ENCODE assay signal across 1 cellular context in genomic region chr4:8128096-8128856, GRCh38.
TF ChIP-seq lines count a peak whose summit lies in the region.

No MANE protein-coding gene starts in this region.

TF ChIP-seq in H1, 55 proteins besides CTCF, POLR2A, EP300 and RAD21:
- TF ChIP-seq HDAC2 (IDR thresholded peaks at IDR 0.05; ENCODE audit: borderline replicate concordance in 1 of 2, low read depth in 2 of 2, low read length in 2 of 2): no peak
- peak; percentile 55; the same call in 1 of the 2 replicates for TF ChIP-seq SRF (IDR thresholded peaks at IDR 0.05; ENCODE audit: low read depth, low read length)
- TF ChIP-seq TAF1 (IDR thresholded peaks at IDR 0.05; ENCODE audit: low read depth, low read length): 0 out of 2 replicates have a peak, but pooled peaks have one; percentile 16
- TF ChIP-seq MAX (IDR thresholded peaks at IDR 0.05): 0 out of 2 replicates have a peak, but pooled peaks have one; percentile 10
- TF ChIP-seq YY1 (IDR thresholded peaks at IDR 0.05; ENCODE audit: low read depth, low read length): no peak
TF ChIP-seq in H1: peak in this region for 3.
